In the genomic region with DNA sequence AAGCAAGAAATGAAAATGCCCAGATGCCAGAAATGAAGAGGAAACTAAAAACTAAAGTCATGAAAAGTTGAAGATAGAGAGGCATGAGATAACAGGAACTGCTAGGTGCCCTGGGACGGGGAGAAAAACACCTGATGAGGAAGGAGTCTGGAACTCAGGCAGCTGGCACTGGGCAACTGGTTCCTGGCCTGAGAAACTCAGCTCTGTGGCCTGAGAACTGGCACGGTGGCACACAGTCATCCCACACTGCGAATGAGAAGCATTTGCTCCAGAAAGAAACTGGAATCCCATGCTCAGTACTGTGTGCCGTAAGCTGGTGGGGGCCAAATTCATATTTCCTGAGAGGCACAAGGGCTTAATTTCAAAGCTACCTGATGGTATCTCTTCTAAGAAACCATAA, we compare ENCODE assay signal across 28 cellular contexts.
"Had no signal": no experiment of that assay in that cellular context is flagged by ENCODE, and none has a peak within 500 bp of the region (broad histone marks: within the 10 kb centered on the region; RNA-seq: fewer than 3 reads in every experiment).

No MANE protein-coding gene starts in this region.

- ATAC-seq: stimulated activated effector memory CD8-positive, alpha-beta T cell treated with anti-CD3 and anti-CD28 coated beads, Interleukin-12 subunit alpha, Interleukin-12 subunit beta, amount 100 ng/mL, for 72 hours; stimulated activated memory B cell treated with anti-CD40 and anti-IgM and Interleukin-4, amounts not matched to agents 10 μg/mL and 1 μg/mL and 100 μg/mL, for 72 hours; stimulated activated naive B cell treated with anti-CD40 and anti-IgM and Interleukin-4, amounts not matched to agents 10 μg/mL and 1 μg/mL and 100 μg/mL, for 72 hours; stimulated activated naive CD8-positive, alpha-beta T cell treated with anti-CD3 and anti-CD28 coated beads, Interleukin-15, amount 100 ng/mL, for 72 hours; stimulated activated naive CD8-positive, alpha-beta T cell treated with anti-CD3 and anti-CD28 coated beads, Interleukin-15, Interleukin-2, amounts not matched to agents 100 U/mL and 50 U/mL, for 24 hours; upper lobe of right lung had no signal

- H3K4me3 ChIP-seq: stomach, suprapubic skin, testis, thoracic aorta, thyroid gland, tibial artery, tibial nerve, transverse colon, upper lobe of left lung, upper lobe of right lung, uterus, vagina had no signal

- H3K27me3 ChIP-seq: testis, thyroid gland, tibial nerve, transverse colon, upper lobe of left lung, vagina had no signal

- DNase-seq: stimulated activated CD4-positive, alpha-beta T cell treated with anti-CD3 and anti-CD28 coated beads, Interleukin-2, amount 100 ng/mL, for 48 hours; stimulated activated CD4-positive, alpha-beta T cell treated with anti-CD3 and anti-CD28 coated beads, Interleukin-4, amount 100 ng/mL, for 1 hour; stimulated activated CD4-positive, alpha-beta T cell treated with anti-CD3 and anti-CD28 coated beads, Interleukin-4, amount 100 ng/mL, for 24 hours; stimulated activated CD4-positive, alpha-beta T cell treated with anti-CD3 and anti-CD28 coated beads, Interleukin-4, amount 100 ng/mL, for 4 hours; stimulated activated CD8-positive, alpha-beta memory T cell treated with anti-CD3 and anti-CD28 coated beads, Interleukin-4, amount 100 ng/mL, for 48 hours; stimulated activated naive B cell treated with anti-CD40 and anti-IgM and Interleukin-4, amounts not matched to agents 10 μg/mL and 1 μg/mL and 100 μg/mL, for 72 hours; stimulated activated naive CD4-positive, alpha-beta T cell; stimulated activated naive CD4-positive, alpha-beta T cell treated with Interleukin-2 at 50 U/mL for 16 hours; stimulated activated naive CD8-positive, alpha-beta T cell treated with anti-CD3 and anti-CD28 coated beads, Interleukin-15, amount 100 ng/mL, for 72 hours; stimulated activated naive CD8-positive, alpha-beta T cell treated with anti-CD3 and anti-CD28 coated beads, Interleukin-15, Interleukin-2, amounts not matched to agents 100 U/mL and 50 U/mL, for 24 hours; stomach; substantia nigra; testis; thyroid gland; tibial artery; transverse colon; trophoblast cell; upper lobe of left lung; upper lobe of right lung; uterus had no signal

- H3K4me1 Mint-ChIP-seq: stimulated activated effector memory CD8-positive, alpha-beta T cell treated with anti-CD3 and anti-CD28 coated beads, Interleukin-12 subunit alpha, Interleukin-12 subunit beta, amount 100 ng/mL, for 72 hours; stimulated activated memory B cell treated with anti-CD40 and anti-IgM and Interleukin-4, amounts not matched to agents 10 μg/mL and 1 μg/mL and 100 μg/mL, for 72 hours; stimulated activated naive B cell treated with anti-CD40 and anti-IgM and Interleukin-4, amounts not matched to agents 10 μg/mL and 1 μg/mL and 100 μg/mL, for 72 hours; stimulated activated naive CD8-positive, alpha-beta T cell treated with anti-CD3 and anti-CD28 coated beads, Interleukin-15, amount 100 ng/mL, for 72 hours had no signal

- H3K9me3 Mint-ChIP-seq: stimulated activated naive CD8-positive, alpha-beta T cell treated with anti-CD3 and anti-CD28 coated beads, Interleukin-15, Interleukin-2, amounts not matched to agents 100 ng/mL and 50 ng/mL, for 24 hours had no signal

- H3K27ac ChIP-seq: stomach, suprapubic skin, testis, thoracic aorta, thyroid gland, tibial artery, tibial nerve, transverse colon, upper lobe of left lung, upper lobe of right lung, uterus, vagina had no signal

- H3K36me3 ChIP-seq: stomach, suprapubic skin, thoracic aorta, thyroid gland, tibial artery, tibial nerve, transverse colon, upper lobe of left lung, upper lobe of right lung, uterus, vagina had no signal

- H3K36me3 Mint-ChIP-seq: stimulated activated effector memory CD8-positive, alpha-beta T cell treated with anti-CD3 and anti-CD28 coated beads, Interleukin-12 subunit alpha, Interleukin-12 subunit beta, amount 100 ng/mL, for 72 hours; stimulated activated memory B cell treated with anti-CD40 and anti-IgM and Interleukin-4, amounts not matched to agents 10 μg/mL and 1 μg/mL and 100 μg/mL, for 72 hours; stimulated activated naive B cell treated with anti-CD40 and anti-IgM and Interleukin-4, amounts not matched to agents 10 μg/mL and 1 μg/mL and 100 μg/mL, for 72 hours; type B pancreatic cell had no signal

- H3K4me1 ChIP-seq: stomach, suprapubic skin, testis, thyroid gland, tibial artery, tibial nerve, transverse colon, upper lobe of left lung, upper lobe of right lung, uterus, vagina had no signal

- H3K9me3 ChIP-seq: suprapubic skin, testis, thoracic aorta, thyroid gland, tibial artery, upper lobe of left lung, upper lobe of right lung, uterus, vagina had no signal

- H3K4me3 Mint-ChIP-seq: stimulated activated effector memory CD8-positive, alpha-beta T cell treated with anti-CD3 and anti-CD28 coated beads, Interleukin-12 subunit alpha, Interleukin-12 subunit beta, amount 100 ng/mL, for 72 hours; stimulated activated memory B cell treated with anti-CD40 and anti-IgM and Interleukin-4, amounts not matched to agents 10 μg/mL and 1 μg/mL and 100 μg/mL, for 72 hours; stimulated activated naive B cell treated with anti-CD40 and anti-IgM and Interleukin-4, amounts not matched to agents 10 μg/mL and 1 μg/mL and 100 μg/mL, for 72 hours; stimulated activated naive CD8-positive, alpha-beta T cell treated with anti-CD3 and anti-CD28 coated beads, Interleukin-15, amount 100 ng/mL, for 72 hours; stimulated activated naive CD8-positive, alpha-beta T cell treated with anti-CD3 and anti-CD28 coated beads, Interleukin-15, Interleukin-2, amounts not matched to agents 100 ng/mL and 50 ng/mL, for 24 hours; type B pancreatic cell had no signal

- H3K27ac Mint-ChIP-seq: stimulated activated effector memory CD8-positive, alpha-beta T cell treated with anti-CD3 and anti-CD28 coated beads, Interleukin-12 subunit alpha, Interleukin-12 subunit beta, amount 100 ng/mL, for 72 hours; stimulated activated memory B cell treated with anti-CD40 and anti-IgM and Interleukin-4, amounts not matched to agents 10 μg/mL and 1 μg/mL and 100 μg/mL, for 72 hours; stimulated activated naive B cell treated with anti-CD40 and anti-IgM and Interleukin-4, amounts not matched to agents 10 μg/mL and 1 μg/mL and 100 μg/mL, for 72 hours; stimulated activated naive CD8-positive, alpha-beta T cell treated with anti-CD3 and anti-CD28 coated beads, Interleukin-15, amount 100 ng/mL, for 72 hours; stimulated activated naive CD8-positive, alpha-beta T cell treated with anti-CD3 and anti-CD28 coated beads, Interleukin-15, Interleukin-2, amounts not matched to agents 100 ng/mL and 50 ng/mL, for 24 hours; type B pancreatic cell had no signal
